23 cellular contexts compared by ENCODE assay signal in genomic region chr9:82140471-82140870, GRCh38.
"Had no signal": no experiment of that assay in that cellular context is flagged by ENCODE, and none has a peak within 500 bp of the region (broad histone marks: within the 10 kb centered on the region; RNA-seq: fewer than 3 reads in every experiment).

No MANE protein-coding gene starts in this region.

- DNase-seq: activated CD4-positive, alpha-beta memory T cell treated with anti-CD3 and anti-CD28 coated beads, Interleukin-2, amount 10 ng/mL, durations not matched to agents 7 days and 5 days; activated CD4-positive, alpha-beta T cell treated with anti-CD3 and anti-CD28 coated beads for 48 hours; activated CD4-positive, CD25-positive, alpha-beta regulatory T cell; activated CD8-positive, alpha-beta memory T cell treated with anti-CD3 and anti-CD28 coated beads, Interleukin-2, amount 10 ng/mL, durations not matched to agents 7 days and 5 days; activated naive CD4-positive, alpha-beta T cell treated with Interleukin-2 at 50 U/mL for 16 hours; activated naive CD8-positive, alpha-beta T cell treated with anti-CD3 and anti-CD28 coated beads, Interleukin-2, amount 10 ng/mL, durations not matched to agents 7 days and 5 days; amygdala; central memory CD4-positive, alpha-beta T cell; colonic mucosa; endodermal cell; erythroblast; heart left ventricle; kidney glomerular epithelial cell; mesendoderm; naive thymus-derived CD8-positive, alpha-beta T cell; right cardiac atrium; stimulated activated CD4-positive, alpha-beta T cell treated with anti-CD3 and anti-CD28 coated beads, Interleukin-2, amount 100 ng/mL, for 48 hours; T1000 had no signal

- H3K36me3 ChIP-seq: colonic mucosa, gastroesophageal sphincter, heart left ventricle, prostate gland, upper lobe of left lung had no signal

- H3K27ac ChIP-seq: colonic mucosa, gastroesophageal sphincter, heart left ventricle, prostate gland, skin epidermis, upper lobe of left lung had no signal

- ATAC-seq: activated CD8-positive, alpha-beta memory T cell treated with anti-CD3 and anti-CD28 coated beads, Interleukin-2, amount 10 ng/mL, durations not matched to agents 7 days and 5 days; activated T-helper 17 cell treated with anti-CD3 and anti-CD28 coated beads, Interleukin-2, amount 50 U/mL, for 72 hours; gastroesophageal sphincter; heart left ventricle; naive thymus-derived CD8-positive, alpha-beta T cell; right cardiac atrium had no signal

- H3K27me3 ChIP-seq: colonic mucosa, gastroesophageal sphincter, heart left ventricle, upper lobe of left lung had no signal

- H3K9me3 ChIP-seq: colonic mucosa, gastroesophageal sphincter, prostate gland, upper lobe of left lung had no signal

- H3K4me3 ChIP-seq: colonic mucosa, gastroesophageal sphincter, heart left ventricle, prostate gland, skin epidermis, upper lobe of left lung had no signal

- H3K4me1 ChIP-seq: colonic mucosa, gastroesophageal sphincter, heart left ventricle, prostate gland, upper lobe of left lung had no signal
